Comparison of ENCODE assay signal across 15 cellular contexts in the genomic region with DNA sequence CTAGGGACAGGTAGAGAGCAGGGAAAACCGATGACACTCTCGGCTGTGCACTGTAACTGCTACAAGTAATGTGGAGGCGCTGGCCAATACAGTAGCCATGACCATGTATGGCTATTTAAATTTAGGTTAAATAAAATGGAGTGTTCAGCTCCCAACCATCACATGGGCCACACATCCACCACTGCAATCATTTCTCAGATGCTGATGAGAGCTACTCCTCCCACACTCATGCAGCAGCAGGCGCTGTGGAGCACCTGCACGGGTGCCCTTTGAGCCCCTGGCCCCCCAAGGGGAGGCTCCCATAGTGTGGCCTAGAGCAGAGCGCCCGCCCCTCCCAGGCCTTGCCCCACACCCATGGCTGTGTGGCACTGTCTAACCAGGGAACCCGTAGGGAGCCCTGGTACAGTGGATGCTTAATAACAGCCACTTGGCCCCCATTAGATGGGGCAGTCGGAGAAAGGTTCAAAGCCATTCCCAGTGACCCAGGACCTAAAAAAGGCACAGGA. TPM values are rescaled to one million over a fixed set of nuclear protein-coding genes. Genes with fewer than 3 reads are reported as not detected.
DNase-seq lines count a peak whose midpoint lies in the region; ATAC-seq and TF ChIP-seq lines count a peak whose summit lies in the region.
"Had no signal": no experiment of that assay in that cellular context is flagged by ENCODE, and none has a peak within 500 bp of the region (broad histone marks: within the 10 kb centered on the region; RNA-seq: fewer than 3 reads in every experiment).

No MANE protein-coding gene starts in this region.

- peak; percentile 7 for TF ChIP-seq CTCF in HFF-Myc (IDR thresholded peaks at IDR 0.05; ENCODE audit: low read depth, low read length, missing control alignments)

- H3K9me3 ChIP-seq in SK-N-MC (ENCODE audit: low read depth, low read length) = no peaks in the 10 kb centered on the region

- peaks cover 15% of the 10 kb centered on the region for H3K36me3 Mint-ChIP-seq in activated T-cell treated with anti-CD3 and anti-CD28 coated beads, Interleukin-2, amount 50 U/mL, for 4 hours (ENCODE audit: insufficient read depth)

- no peaks in the 10 kb centered on the region for H3K9me3 Mint-ChIP-seq in activated T-cell treated with anti-CD3 and anti-CD28 coated beads, Interleukin-2, amount 50 U/mL, for 4 hours
- H3K9me3 Mint-ChIP-seq: activated naive CD4-positive, alpha-beta T cell treated with anti-CD3 and anti-CD28 coated beads, Interleukin-2, amount 10 ng/mL, durations not matched to agents 7 days and 5 days; T-cell had no signal

- peaks cover 41% of the 10 kb centered on the region for H3K36me3 ChIP-seq in SK-N-MC (ENCODE audit: insufficient read depth, low read length)

- peak overlapping the region; percentile 62; the same call in 1 of the 2 replicates for H3K27ac ChIP-seq in SK-N-MC
- no peak overlapping the region for H3K27ac ChIP-seq in substantia nigra (ENCODE audit: low read depth, low read length, poor library complexity, severe bottlenecking)

- peaks cover 8% of the 10 kb centered on the region for H3K4me1 Mint-ChIP-seq in activated T-cell treated with anti-CD3 and anti-CD28 coated beads, Interleukin-2, amount 50 U/mL, for 4 hours (ENCODE audit: low read depth)

- ATAC-seq in activated T-cell treated with anti-CD3 and anti-CD28 coated beads, Interleukin-2, amount 50 U/mL, for 4 hours = peak; percentile 8
- ATAC-seq in stimulated activated naive CD8-positive, alpha-beta T cell treated with anti-CD3 and anti-CD28 coated beads, Interleukin-15, Interleukin-2, amounts not matched to agents 100 U/mL and 50 U/mL, for 24 hours = peak; percentile 29
- ATAC-seq: T-cell had no signal

- no peak overlapping the region for H3K9ac ChIP-seq in SK-N-MC (ENCODE audit: insufficient read length)

- no peak overlapping the region for H3K4me3 Mint-ChIP-seq in activated T-cell treated with anti-CD3 and anti-CD28 coated beads, Interleukin-2, amount 50 U/mL, for 4 hours
- H3K4me3 Mint-ChIP-seq: activated naive CD4-positive, alpha-beta T cell treated with anti-CD3 and anti-CD28 coated beads, Interleukin-2, amount 10 ng/mL, durations not matched to agents 7 days and 5 days; T-cell had no signal

- no peak overlapping the region for H3K4me3 ChIP-seq in HFF-Myc (replicated peaks; ENCODE audit: low read depth, low read length)
- H3K4me3 ChIP-seq in SK-N-MC = no peak overlapping the region

- DNase-seq in activated T-cell treated with anti-CD3 and anti-CD28 coated beads, Interleukin-2, amount 50 U/mL, for 4 hours = no peak
- DNase-seq in activated T-cell treated with anti-CD3 and anti-CD28 coated beads, Interleukin-2, amount 50 U/mL, for 1 hour = no peak
- DNase-seq in HFF-Myc (ENCODE audit: extremely low read depth, low read depth) = no peak
- DNase-seq in SK-N-MC (ENCODE audit: low read depth, low spot score) = no peak
- peak; percentile 42 for DNase-seq in stimulated activated naive CD8-positive, alpha-beta T cell treated with anti-CD3 and anti-CD28 coated beads, Interleukin-15, Interleukin-2, amounts not matched to agents 100 U/mL and 50 U/mL, for 24 hours
- DNase-seq in AML-193 (lab: John Stamatoyannopoulos, UW) = no peak
- no peak for DNase-seq in T-helper 9 cell
- DNase-seq in substantia nigra (lab: John Stamatoyannopoulos, UW) = no peak
- DNase-seq: activated naive CD4-positive, alpha-beta T cell treated with anti-CD3 and anti-CD28 coated beads, Interleukin-2, amount 10 ng/mL, durations not matched to agents 7 days and 5 days; C1 segment of cervical spinal cord; caudate nucleus; glutamatergic neuron; NCI-H1105 treated with DMSO at 0.1 percent for 48 hours; T-cell had no signal

- H3K27me3 Mint-ChIP-seq in activated T-cell treated with anti-CD3 and anti-CD28 coated beads, Interleukin-2, amount 50 U/mL, for 4 hours (ENCODE audit: low read depth) = no peaks in the 10 kb centered on the region
- H3K27me3 Mint-ChIP-seq: activated naive CD4-positive, alpha-beta T cell treated with anti-CD3 and anti-CD28 coated beads, Interleukin-2, amount 10 ng/mL, durations not matched to agents 7 days and 5 days; T-cell had no signal

RNA-seq across cellular contexts. Expression of a gene that starts 6.0 kb away (rescaled TPM):
- not detected for total RNA-seq in activated T-cell treated with anti-CD3 and anti-CD28 coated beads, Interleukin-2, amount 50 U/mL, for 4 hours
- total RNA-seq: myocyte, T-cell had no signal

RNA-seq across cellular contexts. Expression of a gene that starts 25.9 kb away (rescaled TPM):
- not detected for total RNA-seq in activated T-cell treated with anti-CD3 and anti-CD28 coated beads, Interleukin-2, amount 50 U/mL, for 4 hours
- total RNA-seq: myocyte, T-cell had no signal

RNA-seq across cellular contexts. Expression of a gene that starts 27.4 kb away (rescaled TPM):
- total RNA-seq in activated T-cell treated with anti-CD3 and anti-CD28 coated beads, Interleukin-2, amount 50 U/mL, for 4 hours = 1 to 10 TPM in 1 of 3 donors, under 1 TPM in 2; 0.58 to 1.1 (median 0.71) TPM
- total RNA-seq: myocyte had no signal

RNA-seq across cellular contexts. Expression of a gene that starts 37.2 kb away (rescaled TPM):
- not detected for total RNA-seq in activated T-cell treated with anti-CD3 and anti-CD28 coated beads, Interleukin-2, amount 50 U/mL, for 4 hours
- total RNA-seq: myocyte, T-cell had no signal

RNA-seq across cellular contexts. Expression of a gene that starts 58.5 kb away (rescaled TPM):
- total RNA-seq in activated T-cell treated with anti-CD3 and anti-CD28 coated beads, Interleukin-2, amount 50 U/mL, for 4 hours = not detected
- total RNA-seq: myocyte, T-cell had no signal
